Comparison of ENCODE assay signal across 14 cellular contexts in the genomic region with DNA sequence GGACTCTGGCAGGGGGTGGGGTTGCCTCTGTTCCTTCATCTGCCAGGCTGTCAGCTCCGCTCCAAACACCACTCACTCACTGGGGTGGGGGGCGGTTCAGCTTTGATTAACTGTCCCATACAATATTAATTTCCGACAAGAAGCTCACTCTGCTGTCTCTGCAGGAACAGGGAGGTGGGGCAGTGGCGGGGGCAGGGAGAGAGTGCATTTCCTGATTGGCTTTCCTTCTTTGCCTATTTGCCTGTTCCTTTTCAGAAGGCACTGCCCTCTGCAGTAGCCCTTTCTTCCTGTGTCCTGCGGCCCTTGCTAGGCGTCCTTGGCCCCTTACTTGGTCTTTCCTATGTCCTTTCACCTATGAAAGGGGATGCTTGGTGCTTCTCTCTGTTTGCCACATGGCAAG.
DNase-seq lines count a peak whose midpoint lies in the region; ATAC-seq and TF ChIP-seq lines count a peak whose summit lies in the region.
"Had no signal": no experiment of that assay in that cellular context is flagged by ENCODE, and none has a peak within 500 bp of the region (broad histone marks: within the 10 kb centered on the region; RNA-seq: fewer than 3 reads in every experiment).

No MANE protein-coding gene starts in this region.

- H3K4me1 Mint-ChIP-seq in GM23338 (peaks cover 12% of the 10 kb centered on the region), brain (peaks cover 39% of the 10 kb centered on the region)
- H3K4me1 Mint-ChIP-seq in CD8-positive, alpha-beta memory T cell, result no peaks in the 10 kb centered on the region

- H3K36me3 ChIP-seq in GM23338 (ENCODE audit: insufficient read depth), result no peaks in the 10 kb centered on the region
- no peaks in the 10 kb centered on the region for H3K36me3 ChIP-seq in osteoblast (ENCODE audit: insufficient read depth, low read length)
- H3K36me3 ChIP-seq in CD8-positive, alpha-beta memory T cell (ENCODE audit: insufficient read depth, low read length), result no peaks in the 10 kb centered on the region
- H3K36me3 ChIP-seq: Peyer's patch had no signal

- peaks cover 3% of the 10 kb centered on the region; the same call in 1 of the 3 replicates for H3K36me3 Mint-ChIP-seq in GM23338 (ENCODE audit: low read depth)
- H3K36me3 Mint-ChIP-seq in brain, result no peaks in the 10 kb centered on the region
- no peaks in the 10 kb centered on the region for H3K36me3 Mint-ChIP-seq in CD8-positive, alpha-beta memory T cell

- H3K27me3 Mint-ChIP-seq in GM23338 (ENCODE audit: insufficient read depth, low read depth, poor library complexity) (peaks cover 8% of the 10 kb centered on the region), brain (peaks cover 15% of the 10 kb centered on the region)
- peaks cover 25 to 34% of the 10 kb centered on the region in 2 donors for H3K27me3 Mint-ChIP-seq in CD8-positive, alpha-beta memory T cell

- H3F3A ChIP-seq in GM23338 (replicated peaks; ENCODE audit: low read depth), result no peaks in the 10 kb centered on the region

- H3K4me2 ChIP-seq in GM23338 (no peak overlapping the region), osteoblast (ENCODE audit: insufficient read depth, low read length) (no peak overlapping the region)

- H3K4me3 ChIP-seq in GM23338, result no peak overlapping the region
- no peak overlapping the region for H3K4me3 ChIP-seq in osteoblast (ENCODE audit: insufficient read depth, low read length)
- no peak overlapping the region for H3K4me3 ChIP-seq in CD8-positive, alpha-beta memory T cell (ENCODE audit: low read length)
- H3K4me3 ChIP-seq: Peyer's patch had no signal

- no peak for TF ChIP-seq CTCF in GM23338 (conservative IDR thresholded peaks at IDR 0.05; ENCODE audit: low read depth in 2 of 2)
- TF ChIP-seq CTCF in brain (conservative IDR thresholded peaks at IDR 0.05), result no peak
- no peak for TF ChIP-seq CTCF in osteoblast (IDR thresholded peaks at IDR 0.05; ENCODE audit: extremely low read depth, low read depth, low read length)

- no peaks in the 10 kb centered on the region; the same call in 1 of the 2 replicates for H3K4me1 ChIP-seq in GM23338 (ENCODE audit: insufficient read depth)
- H3K4me1 ChIP-seq in osteoblast (ENCODE audit: insufficient read depth, low read length), result no peaks in the 10 kb centered on the region
- no peaks in the 10 kb centered on the region for H3K4me1 ChIP-seq in CD8-positive, alpha-beta memory T cell (ENCODE audit: insufficient read depth, low read length)
- H3K4me1 ChIP-seq: Peyer's patch had no signal

- H3K27me3 ChIP-seq in GM23338 (ENCODE audit: insufficient read depth) (no peaks in the 10 kb centered on the region), osteoblast (ENCODE audit: insufficient read depth, low read length) (peaks cover 27% of the 10 kb centered on the region)
- no peaks in the 10 kb centered on the region for H3K27me3 ChIP-seq in CD8-positive, alpha-beta memory T cell (ENCODE audit: insufficient read depth, low read length, poor library complexity, severe bottlenecking)
- H3K27me3 ChIP-seq: Peyer's patch had no signal

- H2AFZ ChIP-seq in GM23338, result peak overlapping the region; percentile 92
- H2AFZ ChIP-seq in osteoblast (ENCODE audit: low read length), result no peak overlapping the region

- no peaks in the 10 kb centered on the region for H4K20me1 ChIP-seq in GM23338 (replicated peaks; ENCODE audit: insufficient read depth)
- no peaks in the 10 kb centered on the region for H4K20me1 ChIP-seq in osteoblast (ENCODE audit: insufficient read depth, low read length)

- no peaks in the 10 kb centered on the region for H3K9me3 ChIP-seq in osteoblast (ENCODE audit: low read depth, low read length)
- no peaks in the 10 kb centered on the region for H3K9me3 ChIP-seq in CD8-positive, alpha-beta memory T cell (ENCODE audit: low read length)
- H3K9me3 ChIP-seq: Peyer's patch had no signal

- H3K9me3 Mint-ChIP-seq in GM23338 (peaks cover 7% of the 10 kb centered on the region; the same call in 2 of the 3 replicates), brain (peaks cover 0 to 10% (median 3%) of the 10 kb centered on the region in 5 experiments)
- peaks cover 0 to 3% (median 0%) of the 10 kb centered on the region in 5 donors for H3K9me3 Mint-ChIP-seq in CD8-positive, alpha-beta memory T cell
- H3K9me3 Mint-ChIP-seq: HFFc6 had no signal

- H3K27ac Mint-ChIP-seq in GM23338, result no peak overlapping the region
- H3K27ac Mint-ChIP-seq in brain, result peak overlapping the region in 4 of 5 experiments; percentile 79 to 93 (median 83)
- H3K27ac Mint-ChIP-seq in CD8-positive, alpha-beta memory T cell, result no peak overlapping the region
- H3K27ac Mint-ChIP-seq: HFFc6 had no signal

- CTCF ChIA-PET in CD8-positive, alpha-beta memory T cell (lab: Charles Lee), result no interaction called here

- POLR2A ChIA-PET in CD8-positive, alpha-beta memory T cell (lab: Charles Lee), result no interaction called here

- H3K79me2 ChIP-seq in GM23338 (replicated peaks; ENCODE audit: insufficient read depth) (no peaks in the 10 kb centered on the region), osteoblast (ENCODE audit: insufficient read depth, low read length) (no peaks in the 10 kb centered on the region)

- ATAC-seq in GM23338 (peak; percentile 61), GM21515 (IDR thresholded peaks at IDR 0.05; ENCODE audit: unreplicated experiment) (no peak)

- H3K9me2 ChIP-seq in GM23338 (ENCODE audit: insufficient read depth), result peaks cover 3% of the 10 kb centered on the region; the same call in 1 of the 2 replicates

- H3K4me3 Mint-ChIP-seq in GM23338 (no peak overlapping the region), brain (peak overlapping the region in 1 of 5 experiments; percentile 43)
- H3K4me3 Mint-ChIP-seq in CD8-positive, alpha-beta memory T cell, result no peak overlapping the region
- H3K4me3 Mint-ChIP-seq: HFFc6 had no signal

- DNase-seq in GM23338 (ENCODE audit: low spot score) (no peak), iPS-NIHi11 (ENCODE audit: low spot score) (peak; percentile 38), renal cortical epithelial cell (ENCODE audit: low read depth) (peak; percentile 4), osteoblast (ENCODE audit: insufficient read length, low spot score, missing footprints) (no peak), DMS153 (lab: John Stamatoyannopoulos, UW) (no peak)
- no peak for DNase-seq in CD8-positive, alpha-beta memory T cell
- DNase-seq: DMS 273 treated with DMSO at 0.1 percent for 48 hours, EL, HFFc6, Peyer's patch, SHP77 had no signal

- H3K27ac ChIP-seq in GM23338 (ENCODE audit: low read depth), result no peak overlapping the region
- no peak overlapping the region for H3K27ac ChIP-seq in osteoblast (ENCODE audit: low read depth, low read length)
- no peak overlapping the region for H3K27ac ChIP-seq in CD8-positive, alpha-beta memory T cell (ENCODE audit: low read depth, low read length)
- H3K27ac ChIP-seq: HL-60, Peyer's patch had no signal

TF ChIP-seq in GM23338, 12 proteins besides CTCF, POLR2A, EP300 and RAD21 (continues in another document):
- TF ChIP-seq ZNF114 (CRISPR knock-in tag; IDR thresholded peaks at IDR 0.05), result no peak
- no peak for TF ChIP-seq EZH2 (IDR thresholded peaks at IDR 0.05; ENCODE audit: low read depth, unreplicated experiment)
- no peak for TF ChIP-seq EZH2phosphoT487 (IDR thresholded peaks at IDR 0.05; ENCODE audit: unreplicated experiment)
- no peak for TF ChIP-seq CREB1 (CRISPR knock-in tag; IDR thresholded peaks at IDR 0.05; ENCODE audit: low read depth)

Comparison
In these comparisons a context has a peak if more than half of its experiments do, and no peak if none do; other contexts are left out.
1. DNase-seq: peak in iPS-NIHi11 (single experiment) and renal cortical epithelial cell (single experiment); none in GM23338 (single experiment), osteoblast (single experiment), DMS153 (single experiment) and CD8-positive, alpha-beta memory T cell (0 of 5).
2. H3K27ac Mint-ChIP-seq: peak in brain (4 of 5); none in GM23338 (single experiment) and CD8-positive, alpha-beta memory T cell (0 of 8).